1 cellular context compared by ENCODE assay signal in genomic region chr17:44968225-44969143, GRCh38.
TF ChIP-seq lines count a peak whose summit lies in the region.

TSS of gene C1QL1 (minus strand) at chr17:44968303. CDS start at chr17:44968048, 255 bp downstream.

TF ChIP-seq in H1, 55 proteins besides CTCF, POLR2A, EP300 and RAD21 (continued from another document):
- TF ChIP-seq ATF2 (IDR thresholded peaks at IDR 0.05; ENCODE audit: low read length) (no peak), MAX (IDR thresholded peaks at IDR 0.05) (peak; percentile 21; the same call in 1 of the 2 replicates), CHD1 (IDR thresholded peaks at IDR 0.05; ENCODE audit: low read depth, low read length) (no peak), ATF3 (IDR thresholded peaks at IDR 0.05; ENCODE audit: insufficient read depth, low read depth, low read length) (no peak), SP2 (IDR thresholded peaks at IDR 0.05; ENCODE audit: low read length) (no peak), RBBP5 (IDR thresholded peaks at IDR 0.05; ENCODE audit: borderline replicate concordance, low read depth, low read length) (0 out of 2 replicates have a peak, but pooled peaks have one; percentile 44), TEAD4 (IDR thresholded peaks at IDR 0.05; ENCODE audit: low read depth, low read length) (no peak), SIN3A (conservative IDR thresholded peaks at IDR 0.05 in 1 of 2, IDR thresholded peaks at IDR 0.05 in 1 of 2; ENCODE audit: low read depth in 1 of 2, low read length in 2 of 2) (0 out of 4 replicates have a peak, but pooled peaks of 1 of the 2 experiments have one; percentile 23), HDAC2 (IDR thresholded peaks at IDR 0.05; ENCODE audit: borderline replicate concordance in 1 of 2, low read depth in 2 of 2, low read length in 2 of 2) (no peak), NRF1 (IDR thresholded peaks at IDR 0.05; ENCODE audit: low read depth, low read length) (no peak), ASH2L (IDR thresholded peaks at IDR 0.05; ENCODE audit: low read length) (peak; percentile 51), EZH2 (IDR thresholded peaks at IDR 0.05; ENCODE audit: low read depth, low read length, severe bottlenecking) (no peak), GABPA (IDR thresholded peaks at IDR 0.05; ENCODE audit: borderline replicate concordance, insufficient read depth, low read length) (no peak; the same call in 1 of the 2 replicates), RXRA (IDR thresholded peaks at IDR 0.05; ENCODE audit: insufficient read depth, low read depth, low read length) (no peak), FOSL1 (IDR thresholded peaks at IDR 0.05; ENCODE audit: insufficient read depth, low read depth, low read length) (no peak), SP1 (IDR thresholded peaks at IDR 0.05; ENCODE audit: low read depth, low read length) (0 out of 2 replicates have a peak, but pooled peaks have one; percentile 6), POLR2AphosphoS5 (IDR thresholded peaks at IDR 0.05; ENCODE audit: low read depth, low read length) (no peak), E2F6 (IDR thresholded peaks at IDR 0.05) (peak; percentile 71; the same call in 1 of the 2 replicates), YY1 (IDR thresholded peaks at IDR 0.05; ENCODE audit: low read depth, low read length) (0 out of 2 replicates have a peak, but pooled peaks have one; percentile 6), TBP (IDR thresholded peaks at IDR 0.05; ENCODE audit: low read depth, low read length) (peak; percentile 34; the same call in 1 of the 2 replicates), CBX5 (IDR thresholded peaks at IDR 0.05; ENCODE audit: low read depth, low read length) (no peak), CHD2 (IDR thresholded peaks at IDR 0.05; ENCODE audit: low read length) (no peak), KDM4A (IDR thresholded peaks at IDR 0.05; ENCODE audit: low read depth, low read length, severe bottlenecking) (peak; percentile 61)
TF ChIP-seq in H1: peak in this region for 9.
